Comparison of ENCODE assay signal across 23 cellular contexts in genomic region chr9:13382595-13382994, GRCh38.
"Had no signal": no experiment of that assay in that cellular context is flagged by ENCODE, and none has a peak within 500 bp of the region (broad histone marks: within the 10 kb centered on the region; RNA-seq: fewer than 3 reads in every experiment).

No MANE protein-coding gene starts in this region.

- H3K4me1 ChIP-seq: gastrocnemius medialis, lower lobe of right lung, psoas muscle, spleen, testis, upper lobe of left lung had no signal

- H3K36me3 ChIP-seq: gastrocnemius medialis, lower lobe of right lung, ovary, spleen, tibial artery, upper lobe of left lung had no signal

- DNase-seq: cortex of kidney; effector memory CD8-positive, alpha-beta T cell; foreskin fibroblast; gastrocnemius medialis; head of caudate nucleus; left ventricle myocardium superior; lower lobe of right lung; naive thymus-derived CD4-positive, alpha-beta T cell; nephron progenitor cell; nucleus accumbens; ovary; posterior cingulate gyrus; psoas muscle; right cardiac atrium; spleen; stimulated activated naive B cell treated with anti-CD40 and anti-IgM and Interleukin-4, amounts not matched to agents 10 μg/mL and 1 μg/mL and 100 μg/mL, for 72 hours; stimulated activated naive CD8-positive, alpha-beta T cell treated with anti-CD3 and anti-CD28 coated beads, Interleukin-15, amount 100 ng/mL, for 72 hours; testis; tibial artery; upper lobe of left lung had no signal

- H3K27me3 ChIP-seq: gastrocnemius medialis, ovary, spleen, testis, tibial artery, upper lobe of left lung had no signal

- H3K27ac Mint-ChIP-seq: effector memory CD8-positive, alpha-beta T cell; memory B cell; naive thymus-derived CD4-positive, alpha-beta T cell; nephron progenitor cell; stimulated activated naive B cell treated with anti-CD40 and anti-IgM and Interleukin-4, amounts not matched to agents 10 μg/mL and 1 μg/mL and 100 μg/mL, for 72 hours; stimulated activated naive CD8-positive, alpha-beta T cell treated with anti-CD3 and anti-CD28 coated beads, Interleukin-15, amount 100 ng/mL, for 72 hours had no signal

- H3K4me3 Mint-ChIP-seq: central memory CD8-positive, alpha-beta T cell; effector memory CD8-positive, alpha-beta T cell; memory B cell; naive thymus-derived CD4-positive, alpha-beta T cell; nephron progenitor cell; stimulated activated naive B cell treated with anti-CD40 and anti-IgM and Interleukin-4, amounts not matched to agents 10 μg/mL and 1 μg/mL and 100 μg/mL, for 72 hours; stimulated activated naive CD8-positive, alpha-beta T cell treated with anti-CD3 and anti-CD28 coated beads, Interleukin-15, amount 100 ng/mL, for 72 hours had no signal

- H3K27ac ChIP-seq: gastrocnemius medialis, lower lobe of right lung, ovary, psoas muscle, spleen, testis, tibial artery, upper lobe of left lung had no signal

- H3K27me3 Mint-ChIP-seq: central memory CD8-positive, alpha-beta T cell; effector memory CD8-positive, alpha-beta T cell; memory B cell; naive thymus-derived CD4-positive, alpha-beta T cell; stimulated activated naive B cell treated with anti-CD40 and anti-IgM and Interleukin-4, amounts not matched to agents 10 μg/mL and 1 μg/mL and 100 μg/mL, for 72 hours; stimulated activated naive CD8-positive, alpha-beta T cell treated with anti-CD3 and anti-CD28 coated beads, Interleukin-15, amount 100 ng/mL, for 72 hours had no signal

- H3K4me1 Mint-ChIP-seq: central memory CD8-positive, alpha-beta T cell; stimulated activated naive CD8-positive, alpha-beta T cell treated with anti-CD3 and anti-CD28 coated beads, Interleukin-15, amount 100 ng/mL, for 72 hours had no signal

- H3K4me3 ChIP-seq: gastrocnemius medialis, lower lobe of right lung, ovary, psoas muscle, skin epidermis, spleen, testis, tibial artery, upper lobe of left lung had no signal

- H3K36me3 Mint-ChIP-seq: memory B cell; stimulated activated naive B cell treated with anti-CD40 and anti-IgM and Interleukin-4, amounts not matched to agents 10 μg/mL and 1 μg/mL and 100 μg/mL, for 72 hours had no signal

- H3K9me3 ChIP-seq: gastrocnemius medialis, lower lobe of right lung, ovary, psoas muscle, testis had no signal
